ENCODE assay signal across 1 cellular context in genomic region chr6:113645986-113646385, GRCh38.
TF ChIP-seq lines count a peak whose summit lies in the region.

No MANE protein-coding gene starts in this region.

TF ChIP-seq in GM12878, 131 proteins besides CTCF, POLR2A, EP300 and RAD21:
- TF ChIP-seq CUX1 (IDR thresholded peaks at IDR 0.05; ENCODE audit: insufficient replicate concordance, low read depth, low read length) = no peak
- no peak for TF ChIP-seq ATF2 (IDR thresholded peaks at IDR 0.05; ENCODE audit: low read length)
- TF ChIP-seq KDM1A (IDR thresholded peaks at IDR 0.05; ENCODE audit: borderline replicate concordance) = no peak
- TF ChIP-seq TARDBP (IDR thresholded peaks at IDR 0.05; ENCODE audit: borderline replicate concordance) = no peak
- TF ChIP-seq TAF1 (IDR thresholded peaks at IDR 0.05; ENCODE audit: borderline replicate concordance, low read depth, low read length) = no peak
- no peak for TF ChIP-seq ATF7 (IDR thresholded peaks at IDR 0.05; ENCODE audit: low read depth)
- no peak for TF ChIP-seq CEBPB (IDR thresholded peaks at IDR 0.05; ENCODE audit: borderline replicate concordance in 1 of 2, low read depth in 2 of 2, low read length in 2 of 2)
- no peak for TF ChIP-seq KAT2A (conservative IDR thresholded peaks at IDR 0.05; ENCODE audit: control insufficient read depth, low read depth, low read length)
- no peak for TF ChIP-seq BMI1 (IDR thresholded peaks at IDR 0.05; ENCODE audit: borderline replicate concordance)
- no peak for TF ChIP-seq SIN3A (IDR thresholded peaks at IDR 0.05; ENCODE audit: low read depth, low read length)
- TF ChIP-seq BRCA1 (IDR thresholded peaks at IDR 0.05; ENCODE audit: low read depth, low read length) = no peak
- no peak for TF ChIP-seq PAX5 (IDR thresholded peaks at IDR 0.05; ENCODE audit: borderline replicate concordance, low read depth, low read length)
- no peak for TF ChIP-seq SKIL (IDR thresholded peaks at IDR 0.05; ENCODE audit: low read depth, poor library complexity, severe bottlenecking)
- TF ChIP-seq WRNIP1 (IDR thresholded peaks at IDR 0.05; ENCODE audit: borderline replicate concordance, low read depth, low read length) = no peak
- TF ChIP-seq ESRRA (IDR thresholded peaks at IDR 0.05; ENCODE audit: low read length) = no peak
- TF ChIP-seq EZH2 (IDR thresholded peaks at IDR 0.05; ENCODE audit: borderline replicate concordance, control insufficient read depth, low read depth, low read length) = no peak
